In the genomic region with DNA sequence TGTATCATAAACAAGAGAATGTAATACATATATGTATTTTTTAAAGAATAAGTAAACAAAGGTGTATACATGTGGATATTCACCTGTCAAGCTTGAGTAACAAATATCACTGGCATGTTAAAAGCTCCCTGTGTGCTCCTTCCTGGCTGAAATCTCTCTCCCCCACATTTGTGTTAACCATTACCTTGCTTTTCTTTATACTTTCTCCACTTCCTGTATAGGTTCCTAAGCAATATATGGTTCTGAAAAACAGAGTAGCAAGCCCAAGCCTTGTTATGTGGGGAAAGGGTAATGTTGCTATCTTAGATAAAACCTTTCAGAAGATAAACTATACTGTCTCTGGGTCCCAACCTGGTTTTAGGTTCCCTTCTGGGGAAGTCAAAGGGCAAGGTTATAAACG, we compare ENCODE assay signal across 27 cellular contexts. TPM values are rescaled to one million over a fixed set of nuclear protein-coding genes. Genes with fewer than 3 reads are reported as not detected.
DNase-seq lines count a peak whose midpoint lies in the region; ATAC-seq, FAIRE-seq and TF ChIP-seq lines count a peak whose summit lies in the region.
"Had no signal": no experiment of that assay in that cellular context is flagged by ENCODE, and none has a peak within 500 bp of the region (broad histone marks: within the 10 kb centered on the region; RNA-seq: fewer than 3 reads in every experiment).

No MANE protein-coding gene starts in this region.

- H3K27me3 Mint-ChIP-seq in activated T-helper 17 cell treated with anti-CD3 and anti-CD28 coated beads, Interleukin-2, amount 50 U/mL, for 72 hours = peaks cover 7% of the 10 kb centered on the region
- peaks cover 0 to 4% of the 10 kb centered on the region in 2 donors for H3K27me3 Mint-ChIP-seq in stimulated activated naive B cell treated with anti-CD40 and anti-IgM and Interleukin-4, amounts not matched to agents 10 μg/mL and 1 μg/mL and 100 μg/mL, for 72 hours

- CTCF ChIA-PET in HepG2 (lab: Yijun Ruan, JAX; ENCODE audit: low intra/inter-chr PET ratio, low total read pairs) = no interaction called here

- BruUV-seq in HepG2 (replicated peaks; lab: Mats Ljungman, UMichigan) = no TSS peak

- H3K9me3 Mint-ChIP-seq in activated T-helper 17 cell treated with anti-CD3 and anti-CD28 coated beads, Interleukin-2, amount 50 U/mL, for 72 hours = no peaks in the 10 kb centered on the region
- no peaks in the 10 kb centered on the region for H3K9me3 Mint-ChIP-seq in stimulated activated naive B cell treated with anti-CD40 and anti-IgM and Interleukin-4, amounts not matched to agents 10 μg/mL and 1 μg/mL and 100 μg/mL, for 72 hours
- H3K9me3 Mint-ChIP-seq: CD8-positive, alpha-beta T cell; T-cell had no signal

- POLR2A ChIA-PET in HepG2 (lab: Yijun Ruan, JAX) = no interaction called here

- TF ChIP-seq RAD21 in HepG2 (CRISPR knock-in tag; IDR thresholded peaks at IDR 0.05) = no peak

- no peaks in the 10 kb centered on the region for H3K79me2 ChIP-seq in HepG2 (ENCODE audit: insufficient read depth, low read length)

- ATAC-seq in HepG2 (no peak), right lobe of liver (no peak), HG03066 (IDR thresholded peaks at IDR 0.05; ENCODE audit: low read depth, unreplicated experiment) (peak; percentile 49)
- ATAC-seq in activated T-helper 17 cell treated with anti-CD3 and anti-CD28 coated beads, Interleukin-2, amount 50 U/mL, for 72 hours (replicated peaks) = no peak
- no peak for ATAC-seq in stimulated activated naive B cell treated with anti-CD40 and anti-IgM and Interleukin-4, amounts not matched to agents 10 μg/mL and 1 μg/mL and 100 μg/mL, for 72 hours (replicated peaks)
- ATAC-seq: CD8-positive, alpha-beta T cell; Panc1; T-cell had no signal

- no peaks in the 10 kb centered on the region for H3K36me3 Mint-ChIP-seq in activated T-helper 17 cell treated with anti-CD3 and anti-CD28 coated beads, Interleukin-2, amount 50 U/mL, for 72 hours (ENCODE audit: low read depth)
- H3K36me3 Mint-ChIP-seq in stimulated activated naive B cell treated with anti-CD40 and anti-IgM and Interleukin-4, amounts not matched to agents 10 μg/mL and 1 μg/mL and 100 μg/mL, for 72 hours = no peaks in the 10 kb centered on the region
- H3K36me3 Mint-ChIP-seq: CD8-positive, alpha-beta T cell; T-cell had no signal

- no peaks in the 10 kb centered on the region for H3K4me1 Mint-ChIP-seq in activated T-helper 17 cell treated with anti-CD3 and anti-CD28 coated beads, Interleukin-2, amount 50 U/mL, for 72 hours
- no peaks in the 10 kb centered on the region for H3K4me1 Mint-ChIP-seq in stimulated activated naive B cell treated with anti-CD40 and anti-IgM and Interleukin-4, amounts not matched to agents 10 μg/mL and 1 μg/mL and 100 μg/mL, for 72 hours
- H3K4me1 Mint-ChIP-seq: B cell, T-cell had no signal

- H3K27ac Mint-ChIP-seq in activated T-helper 17 cell treated with anti-CD3 and anti-CD28 coated beads, Interleukin-2, amount 50 U/mL, for 72 hours = no peak overlapping the region
- H3K27ac Mint-ChIP-seq in stimulated activated naive B cell treated with anti-CD40 and anti-IgM and Interleukin-4, amounts not matched to agents 10 μg/mL and 1 μg/mL and 100 μg/mL, for 72 hours = no peak overlapping the region
- H3K27ac Mint-ChIP-seq: B cell; CD8-positive, alpha-beta T cell; T-cell had no signal

- whole genome bisulfite sequencing in HepG2 (ENCODE audit: low lambda C conversion rate) = 7% methylated on average over 1 of the region's 1 CpG
- 75% methylated on average over 1 of the region's 1 CpG for WGBS in right lobe of liver (ENCODE audit: insufficient coverage, low coverage, low lambda C conversion rate, missing lambda C conversion rate)

- intact Hi-C loops in HepG2 (cut with micrococcal nuclease; ENCODE audit: unreplicated experiment) (no loop called here), right lobe of liver (cut with DNase I) (no loop called here)

- in situ Hi-C loops in HepG2 (cut with HindIII; ENCODE audit: extremely low pct_ligation_motif_present, low pct_unique_long_range_greater_than_20kb) = no loop called here

- TF ChIP-seq POLR2A in HepG2 (IDR thresholded peaks at IDR 0.05; ENCODE audit: insufficient read depth in 1 of 2, low read depth in 2 of 2, low read length in 2 of 2) (no peak), right lobe of liver (IDR thresholded peaks at IDR 0.05) (no peak)

- FAIRE-seq in HepG2 (lab: Jason Lieb, UNC) = no peak
- FAIRE-seq: GM19239 had no signal

- H2AFZ ChIP-seq in HepG2 (ENCODE audit: low read length) = no peak overlapping the region

- H3K27me3 ChIP-seq in HepG2 (ENCODE audit: control insufficient read depth in 1 of 2, insufficient read depth in 2 of 2, low read length in 2 of 2) (no peaks in the 10 kb centered on the region), right lobe of liver (no peaks in the 10 kb centered on the region)

- no peak for DNase-seq in HepG2 (ENCODE audit: low spot score)
- DNase-seq in right lobe of liver = no peak
- DNase-seq in HT-29 (ENCODE audit: low spot score) = peak; percentile 43
- DNase-seq in anterior cingulate cortex (lab: John Stamatoyannopoulos, UW) = no peak
- no peak for DNase-seq in stimulated activated naive B cell treated with anti-CD40 and anti-IgM and Interleukin-4, amounts not matched to agents 10 μg/mL and 1 μg/mL and 100 μg/mL, for 72 hours
- DNase-seq in NCI-H146 (lab: John Stamatoyannopoulos, UW) = no peak
- DNase-seq: Caco-2; CD8-positive, alpha-beta T cell; DMS79 treated with DMSO at 0.1 percent for 48 hours; NCI-H1048; NCI-H1417; NCI-H1694 treated with DMSO at 0.1 percent for 48 hours; NCI-H2081; NCI-H2171; NCI-H226; NCI-H510A; NCI-H69; SHP77; T-cell had no signal

- H3K9ac ChIP-seq in HepG2 (ENCODE audit: insufficient read depth, low read depth, low read length) = no peak overlapping the region

- H3K27ac ChIP-seq in HepG2 (ENCODE audit: extremely low read length, insufficient read depth, low read length) = no peak overlapping the region
- H3K27ac ChIP-seq in right lobe of liver = no peak overlapping the region
- H3K27ac ChIP-seq: 22Rv1, C4-2B, RWPE1 had no signal

- no peak overlapping the region for H3K4me3 Mint-ChIP-seq in activated T-helper 17 cell treated with anti-CD3 and anti-CD28 coated beads, Interleukin-2, amount 50 U/mL, for 72 hours
- H3K4me3 Mint-ChIP-seq in stimulated activated naive B cell treated with anti-CD40 and anti-IgM and Interleukin-4, amounts not matched to agents 10 μg/mL and 1 μg/mL and 100 μg/mL, for 72 hours = no peak overlapping the region
- H3K4me3 Mint-ChIP-seq: B cell; CD8-positive, alpha-beta T cell; T-cell had no signal

- peaks cover 33% of the 10 kb centered on the region for H3K4me1 ChIP-seq in HepG2 (ENCODE audit: insufficient read depth, low read length)
- H3K4me1 ChIP-seq in right lobe of liver = peaks cover 0 to 12% (median 6%) of the 10 kb centered on the region in 4 donors

- TF ChIP-seq CTCF in HepG2 (CRISPR knock-in tag; IDR thresholded peaks at IDR 0.05) (no peak), right lobe of liver (IDR thresholded peaks at IDR 0.05) (no peak)

- TF ChIP-seq EP300 in HepG2 (IDR thresholded peaks at IDR 0.05; ENCODE audit: low read depth in 2 of 2, low read length in 2 of 2) (no peak), HepG2 (CRISPR knock-in tag; IDR thresholded peaks at IDR 0.05; ENCODE audit: borderline replicate concordance) (no peak)

- no peaks in the 10 kb centered on the region for H4K20me1 ChIP-seq in HepG2 (ENCODE audit: insufficient read depth, low read length)

- H3K4me3 ChIP-seq in HepG2 (replicated peaks in 1 of 3; ENCODE audit: insufficient read depth in 1 of 3, low read depth in 2 of 3, low read length in 3 of 3) (no peak overlapping the region), right lobe of liver (no peak overlapping the region)

- H3K36me3 ChIP-seq in HepG2 (replicated peaks in 1 of 2; ENCODE audit: control insufficient read depth in 1 of 2, insufficient read depth in 2 of 2, low read length in 2 of 2) (no peaks in the 10 kb centered on the region), right lobe of liver (no peaks in the 10 kb centered on the region)

- no peaks in the 10 kb centered on the region for H3K9me3 ChIP-seq in HepG2 (ENCODE audit: low read length)
- H3K9me3 ChIP-seq in right lobe of liver = no peaks in the 10 kb centered on the region
- H3K9me3 ChIP-seq: Caco-2 had no signal

- no peak overlapping the region for H3K4me2 ChIP-seq in HepG2 (ENCODE audit: low read depth, low read length)

RNA-seq across cellular contexts. Expression of a gene that starts 32.3 kb away (rescaled TPM):
- total RNA-seq in HepG2 (2016; rRNA removed; fragmentation: Illumina TruSeq; extraction: Trizol) = 0.21 and 0.42 TPM in 2 replicates
- not detected in 2 replicates for total RNA-seq in HepG2 (2016; cell fraction: cytosol; rRNA removed; fragmentation: Illumina TruSeq; extraction: Trizol; ENCODE audit: low read depth)
- 0.30 and 0.33 TPM in 2 replicates for total RNA-seq in HepG2 (2016; cell fraction: insoluble cytoplasmic fraction; rRNA removed; fragmentation: Illumina TruSeq; extraction: Trizol)
- 0.25 and 0.28 TPM in 2 replicates for total RNA-seq in HepG2 (2016; cell fraction: membrane; rRNA removed; fragmentation: Illumina TruSeq; extraction: Trizol)
- 0.31 TPM in 1 of 2 replicates, not detected in the other for total RNA-seq in HepG2 (2016; cell fraction: nucleus; rRNA removed; fragmentation: Illumina TruSeq; extraction: Trizol)
- polyA plus RNA-seq in HepG2 (2011; rRNA removed) = 0.35 and 0.67 TPM in 2 replicates
- polyA plus RNA-seq in HepG2 (2011; cell fraction: cytosol; rRNA removed) = 0.63 and 0.83 TPM in 2 replicates
- 0.36 and 0.56 TPM in 2 replicates for polyA plus RNA-seq in HepG2 (2011; cell fraction: nucleus; rRNA removed)
- polyA plus RNA-seq in HepG2 (2012) = 0.13 and 0.19 TPM in 2 replicates
- 0.07 TPM in 1 of 2 replicates, not detected in the other for polyA plus RNA-seq in HepG2 (2016; cell fraction: cytosol; fragmentation: Illumina TruSeq; extraction: Trizol; ENCODE audit: low read depth)
- 0.44 and 0.53 TPM in 2 replicates for polyA plus RNA-seq in HepG2 (2016; cell fraction: insoluble cytoplasmic fraction; fragmentation: Illumina TruSeq; extraction: Trizol; ENCODE audit: low read depth)
- 0.19 TPM in 1 of 2 replicates, not detected in the other for polyA plus RNA-seq in HepG2 (2016; cell fraction: membrane; fragmentation: Illumina TruSeq; extraction: Trizol; ENCODE audit: low read depth)
- polyA plus RNA-seq in HepG2 (2016; cell fraction: nucleus; fragmentation: Illumina TruSeq; extraction: Trizol; ENCODE audit: insufficient read depth, low read depth) = 0.15 TPM in 1 of 2 replicates, not detected in the other
- 0.02 and 10.0 TPM in 2 replicates for polyA minus RNA-seq in HepG2 (2011; rRNA and poly(A)+ RNA removed; ENCODE audit: low replicate concordance)
- not detected in 2 replicates for polyA minus RNA-seq in HepG2 (2011; cell fraction: cytosol; rRNA and poly(A)+ RNA removed)
- 0.25 and 0.77 TPM in 2 replicates for polyA minus RNA-seq in HepG2 (2011; cell fraction: nucleus; rRNA and poly(A)+ RNA removed)
- total RNA-seq in right lobe of liver = 1 to 10 TPM; 1.1 to 2.7 (median 1.3) TPM
- 44.7 and 46.2 TPM in 2 replicates for total RNA-seq in HT-29 (2014; rRNA removed; shearing (Covaris generic))
- under 1 TPM; 0.34 to 0.58 TPM for total RNA-seq in activated T-helper 17 cell treated with anti-CD3 and anti-CD28 coated beads, Interleukin-2, amount 50 U/mL, for 72 hours

RNA-seq across cellular contexts. Expression of a gene that starts 32.9 kb away (rescaled TPM):
- total RNA-seq in HepG2 (2016; rRNA removed; fragmentation: Illumina TruSeq; extraction: Trizol) (28.1 and 49.8 TPM in 2 replicates), right lobe of liver (10 to 100 TPM; 41.0 to 87.5 (median 63.7) TPM)
- total RNA-seq in HepG2 (2016; cell fraction: cytosol; rRNA removed; fragmentation: Illumina TruSeq; extraction: Trizol; ENCODE audit: low read depth) = 2.4 and 2.7 TPM in 2 replicates
- 24.8 and 48.3 TPM in 2 replicates for total RNA-seq in HepG2 (2016; cell fraction: insoluble cytoplasmic fraction; rRNA removed; fragmentation: Illumina TruSeq; extraction: Trizol)
- 7.4 and 9.1 TPM in 2 replicates for total RNA-seq in HepG2 (2016; cell fraction: membrane; rRNA removed; fragmentation: Illumina TruSeq; extraction: Trizol)
- 53.7 and 57.7 TPM in 2 replicates for total RNA-seq in HepG2 (2016; cell fraction: nucleus; rRNA removed; fragmentation: Illumina TruSeq; extraction: Trizol)
- 51.0 and 56.7 TPM in 2 replicates for polyA plus RNA-seq in HepG2 (2011; rRNA removed)
- polyA plus RNA-seq in HepG2 (2011; cell fraction: cytosol; rRNA removed) = 33.1 and 51.2 TPM in 2 replicates
- polyA plus RNA-seq in HepG2 (2011; cell fraction: nucleus; rRNA removed) = 14.3 and 18.8 TPM in 2 replicates
- polyA plus RNA-seq in HepG2 (2012) = 41.6 and 43.2 TPM in 2 replicates
- polyA plus RNA-seq in HepG2 (2016; cell fraction: cytosol; fragmentation: Illumina TruSeq; extraction: Trizol; ENCODE audit: low read depth) = 1.2 and 1.5 TPM in 2 replicates
- polyA plus RNA-seq in HepG2 (2016; cell fraction: insoluble cytoplasmic fraction; fragmentation: Illumina TruSeq; extraction: Trizol; ENCODE audit: low read depth) = 15.9 and 16.5 TPM in 2 replicates
- polyA plus RNA-seq in HepG2 (2016; cell fraction: membrane; fragmentation: Illumina TruSeq; extraction: Trizol; ENCODE audit: low read depth) = 2.6 and 3.8 TPM in 2 replicates
- polyA plus RNA-seq in HepG2 (2016; cell fraction: nucleus; fragmentation: Illumina TruSeq; extraction: Trizol; ENCODE audit: insufficient read depth, low read depth) = 40.9 and 42.8 TPM in 2 replicates
- polyA minus RNA-seq in HepG2 (2011; rRNA and poly(A)+ RNA removed; ENCODE audit: low replicate concordance) = 133 and 193 TPM in 2 replicates
- polyA minus RNA-seq in HepG2 (2011; cell fraction: cytosol; rRNA and poly(A)+ RNA removed) = 83.4 and 112 TPM in 2 replicates
- 33.0 and 62.8 TPM in 2 replicates for polyA minus RNA-seq in HepG2 (2011; cell fraction: nucleus; rRNA and poly(A)+ RNA removed)
- total RNA-seq in HT-29 (2014; rRNA removed; shearing (Covaris generic)) = 36.4 and 41.5 TPM in 2 replicates
- total RNA-seq in activated T-helper 17 cell treated with anti-CD3 and anti-CD28 coated beads, Interleukin-2, amount 50 U/mL, for 72 hours = 10 to 100 TPM; 26.2 to 29.9 TPM

Comparison
In these comparisons a context has a peak if more than half of its experiments do, and no peak if none do; other contexts are left out.
1. RNA of a gene that starts 32.3 kb away (total RNA-seq): 44.7 to 46.2 TPM in HT-29; 1.1 to 2.7 TPM in right lobe of liver, 0.34 to 0.58 TPM in activated T-helper 17 cell treated with anti-CD3 and anti-CD28 coated beads, Interleukin-2, amount 50 U/mL, for 72 hours and 0.21 to 0.42 TPM in HepG2; every median in the first group is over 10 times any median in the second.